8 cellular contexts compared by ENCODE assay signal in genomic region chr16:67169642-67170167, GRCh38. TPM values are rescaled to one million over a fixed set of nuclear protein-coding genes. Genes with fewer than 3 reads are reported as not detected.
DNase-seq lines count a peak whose midpoint lies in the region; TF ChIP-seq lines count a peak whose summit lies in the region.

No MANE protein-coding gene starts in this region.

- TF ChIP-seq POLR2A in uterus (IDR thresholded peaks at IDR 0.05): no peak

- peak in 53 of 56 donors; percentile 4 to 71 (median 53) for TF ChIP-seq CTCF in dorsolateral prefrontal cortex (IDR thresholded peaks at IDR 0.05 in 54 of 56, conservative IDR thresholded peaks at IDR 0.05 in 2 of 56; ENCODE audit: low read depth in 1 of 56, partially characterized antibody in 56 of 56)
- peak in 3 of 4 experiments; percentile 17 to 41 (median 19) for TF ChIP-seq CTCF in uterus (IDR thresholded peaks at IDR 0.05)

- H3K4me3 ChIP-seq in dorsolateral prefrontal cortex: peak overlapping the region; percentile 16 to 69 (median 55)
- peak overlapping the region; percentile 41 for H3K4me3 ChIP-seq in mesodermal cell (ENCODE audit: extremely low read depth, insufficient read depth, low read length, poor library complexity, severe bottlenecking)
- H3K4me3 ChIP-seq in uterus: peak overlapping the region; percentile 45 to 49

- WGBS in mesodermal cell (ENCODE audit: insufficient coverage in 2 of 2), 2 experiments: 4 to 7% methylated on average over 19 of the region's 24 CpGs

- H3K36me3 ChIP-seq in mesodermal cell (ENCODE audit: control insufficient read depth, insufficient read depth, low read length): no peaks in the 10 kb centered on the region
- no peaks in the 10 kb centered on the region for H3K36me3 ChIP-seq in uterus

- peak overlapping the region; percentile 45 to 95 (median 89) for H3K27ac ChIP-seq in dorsolateral prefrontal cortex
- peak overlapping the region; percentile 20 for H3K27ac ChIP-seq in mesodermal cell (ENCODE audit: low read depth, low read length, severe bottlenecking)
- H3K27ac ChIP-seq in uterus: peak overlapping the region; percentile 85 to 93

- no peaks in the 10 kb centered on the region for H3K27me3 ChIP-seq in dorsolateral prefrontal cortex
- H3K27me3 ChIP-seq in uterus: no peaks in the 10 kb centered on the region

- H3K4me1 ChIP-seq in mesodermal cell (ENCODE audit: control insufficient read depth, insufficient read depth, low read length, poor library complexity, severe bottlenecking) (peaks cover 22% of the 10 kb centered on the region), uterus (peaks cover 0 to 10% of the 10 kb centered on the region in 2 donors)

- intact Hi-C loops in dorsolateral prefrontal cortex (cut with DNase I) (no loop called here), uterus (cut with DNase I; ENCODE audit: low total_unique reads) (no loop called here)

- DNase-seq in stimulated activated CD4-positive, alpha-beta T cell treated with anti-CD3 and anti-CD28 coated beads, Interleukin-4, amount 100 ng/mL, for 24 hours: peak; percentile 36
- no peak for DNase-seq in stimulated activated CD4-positive, alpha-beta T cell treated with anti-CD3 and anti-CD28 coated beads, Interleukin-2, amount 100 ng/mL, for 48 hours
- DNase-seq in SHP77 treated with DMSO at 0.1 percent for 48 hours (lab: John Stamatoyannopoulos, UW) (peak; percentile 34), dorsolateral prefrontal cortex (no peak), uterus (no peak), AG08396 (ENCODE audit: low spot score) (no peak), activated gamma-delta T cell (lab: John Stamatoyannopoulos, UW) (no peak)

- no peaks in the 10 kb centered on the region for H3K9me3 ChIP-seq in mesodermal cell (ENCODE audit: control insufficient read depth, low read length)
- no peaks in the 10 kb centered on the region for H3K9me3 ChIP-seq in uterus

RNA-seq across cellular contexts. Expression of gene NOL3, which starts 0.6 kb away (rescaled TPM):
- total RNA-seq in dorsolateral prefrontal cortex: 10 to 100 TPM; 23.0 to 67.7 (median 36.8) TPM
- 11.0 TPM for polyA plus RNA-seq in mesodermal cell (2013, experiment 1 of 2)
- 11.2 TPM for polyA plus RNA-seq in mesodermal cell (2013, experiment 2 of 2)
- 10 to 100 TPM in 2 of 4 donors, 1 to 10 TPM in 2; 3.3 to 29.7 (median 17.0) TPM for total RNA-seq in uterus

RNA-seq across cellular contexts. Expression of gene HSF4, which starts 5.2 kb away (rescaled TPM):
- 100 to 1,000 TPM in 95 of 120 experiments, 10 to 100 TPM in 25; 73.3 to 206 (median 120) TPM for total RNA-seq in dorsolateral prefrontal cortex
- polyA plus RNA-seq in mesodermal cell (2013, experiment 1 of 2): 1.8 TPM
- polyA plus RNA-seq in mesodermal cell (2013, experiment 2 of 2): 2.3 TPM
- 10 to 100 TPM in 3 of 4 donors, not detected in 1; 11.3 to 51.9 (median 42.3) TPM for total RNA-seq in uterus

RNA-seq across cellular contexts. Expression of gene FBXL8, which starts 9.9 kb away (rescaled TPM):
- total RNA-seq in dorsolateral prefrontal cortex: 10 to 100 TPM in 61 of 120 experiments, 1 to 10 TPM in 59; 3.8 to 25.4 (median 10.2) TPM
- 3.8 TPM for polyA plus RNA-seq in mesodermal cell (2013, experiment 1 of 2)
- polyA plus RNA-seq in mesodermal cell (2013, experiment 2 of 2): 4.7 TPM
- total RNA-seq in uterus: 10 to 100 TPM in 2 of 4 donors, 1 to 10 TPM in 1, not detected in 1; 2.6 to 47.4 (median 14.1) TPM

RNA-seq across cellular contexts. Expression of gene TRADD, which starts 10.0 kb away (rescaled TPM):
- total RNA-seq in dorsolateral prefrontal cortex: 10 to 100 TPM in 84 of 120 experiments, 1 to 10 TPM in 36; 5.6 to 19.5 (median 11.5) TPM
- 5.1 TPM for polyA plus RNA-seq in mesodermal cell (2013, experiment 1 of 2)
- 4.7 TPM for polyA plus RNA-seq in mesodermal cell (2013, experiment 2 of 2)
- total RNA-seq in uterus: 10 to 100 TPM in 2 of 4 donors, 1 to 10 TPM in 2; 2.6 to 21.0 (median 10.6) TPM

RNA-seq across cellular contexts. Expression of gene MATCAP1, which starts 14.1 kb away (rescaled TPM):
- total RNA-seq in dorsolateral prefrontal cortex (100 to 1,000 TPM in 5 of 120 experiments, 10 to 100 TPM in 115; 51.2 to 112 (median 73.4) TPM), uterus (10 to 100 TPM; 10.9 to 35.4 (median 20.5) TPM)
- polyA plus RNA-seq in mesodermal cell (2013, experiment 1 of 2): 42.3 TPM
- polyA plus RNA-seq in mesodermal cell (2013, experiment 2 of 2): 36.5 TPM

Comparison
In these comparisons a context has a peak if more than half of its experiments do, and no peak if none do; other contexts are left out.
1. DNase-seq: peak in stimulated activated CD4-positive, alpha-beta T cell treated with anti-CD3 and anti-CD28 coated beads, Interleukin-4, amount 100 ng/mL, for 24 hours (single experiment) and SHP77 treated with DMSO at 0.1 percent for 48 hours (single experiment); none in stimulated activated CD4-positive, alpha-beta T cell treated with anti-CD3 and anti-CD28 coated beads, Interleukin-2, amount 100 ng/mL, for 48 hours (0 of 2), dorsolateral prefrontal cortex (0 of 10), uterus (0 of 2), AG08396 (single experiment) and activated gamma-delta T cell (single experiment).
2. H3K27ac ChIP-seq: peak in every context shown above with its lines; median percentile 89 in dorsolateral prefrontal cortex; 89 in uterus; 20 in mesodermal cell.
3. Peak in every context shown above with its lines, with median percentiles within 50 percentile points of each other: H3K4me3 ChIP-seq.